ENCODE assay signal across 1 cellular context in the genomic region with DNA sequence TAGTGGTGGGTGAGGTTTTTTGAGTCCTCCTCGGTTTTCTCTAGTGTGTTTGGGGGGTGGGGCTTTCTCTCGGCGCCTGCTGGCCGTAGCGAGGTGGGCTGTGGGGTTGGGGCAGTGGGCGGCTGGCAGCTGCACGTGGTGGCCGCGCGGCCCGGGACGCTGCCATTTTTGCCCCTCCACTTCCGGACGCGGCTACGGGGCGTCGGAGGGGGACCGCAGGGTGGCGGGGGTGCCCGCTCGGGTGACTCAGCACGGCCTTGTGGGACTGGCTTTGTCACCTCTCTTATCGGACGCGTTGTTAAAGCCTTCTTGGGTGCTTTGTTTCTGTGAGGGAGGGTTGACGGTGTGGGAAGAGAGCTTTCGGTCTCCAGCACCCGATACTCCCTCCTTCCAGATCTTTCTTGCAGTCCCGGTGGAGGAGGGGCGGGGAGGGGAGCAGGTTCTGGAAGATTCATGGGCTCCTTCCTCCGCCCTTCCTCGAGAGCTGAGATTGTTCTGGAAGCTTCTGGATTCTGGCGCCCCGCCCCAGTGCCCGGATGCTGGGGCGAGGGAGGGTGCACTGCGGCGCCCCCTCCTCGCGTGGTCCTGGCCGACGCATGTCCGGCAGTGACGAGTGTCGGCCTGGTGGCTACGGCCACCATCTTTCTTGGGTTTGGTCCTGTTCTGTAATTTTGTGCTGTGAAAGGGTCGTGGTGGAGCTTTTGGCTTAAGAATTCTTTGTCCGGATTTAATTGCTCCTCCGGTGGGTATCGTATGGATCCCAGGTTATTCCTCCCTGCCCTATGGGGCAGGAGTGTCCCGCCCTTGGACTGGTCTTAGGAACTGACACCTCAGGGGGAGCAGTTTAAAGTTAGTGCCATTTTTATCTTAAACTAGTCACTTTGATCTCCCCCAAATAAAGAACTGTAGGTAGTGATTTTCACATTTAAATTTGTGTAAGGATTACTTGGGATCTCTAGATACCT.
TF ChIP-seq lines count a peak whose summit lies in the region.

No MANE protein-coding gene starts in this region.

TF ChIP-seq in K562, 482 proteins besides CTCF, POLR2A, EP300 and RAD21 (continued from another document and continues in another):
- TF ChIP-seq, protein P1, sequence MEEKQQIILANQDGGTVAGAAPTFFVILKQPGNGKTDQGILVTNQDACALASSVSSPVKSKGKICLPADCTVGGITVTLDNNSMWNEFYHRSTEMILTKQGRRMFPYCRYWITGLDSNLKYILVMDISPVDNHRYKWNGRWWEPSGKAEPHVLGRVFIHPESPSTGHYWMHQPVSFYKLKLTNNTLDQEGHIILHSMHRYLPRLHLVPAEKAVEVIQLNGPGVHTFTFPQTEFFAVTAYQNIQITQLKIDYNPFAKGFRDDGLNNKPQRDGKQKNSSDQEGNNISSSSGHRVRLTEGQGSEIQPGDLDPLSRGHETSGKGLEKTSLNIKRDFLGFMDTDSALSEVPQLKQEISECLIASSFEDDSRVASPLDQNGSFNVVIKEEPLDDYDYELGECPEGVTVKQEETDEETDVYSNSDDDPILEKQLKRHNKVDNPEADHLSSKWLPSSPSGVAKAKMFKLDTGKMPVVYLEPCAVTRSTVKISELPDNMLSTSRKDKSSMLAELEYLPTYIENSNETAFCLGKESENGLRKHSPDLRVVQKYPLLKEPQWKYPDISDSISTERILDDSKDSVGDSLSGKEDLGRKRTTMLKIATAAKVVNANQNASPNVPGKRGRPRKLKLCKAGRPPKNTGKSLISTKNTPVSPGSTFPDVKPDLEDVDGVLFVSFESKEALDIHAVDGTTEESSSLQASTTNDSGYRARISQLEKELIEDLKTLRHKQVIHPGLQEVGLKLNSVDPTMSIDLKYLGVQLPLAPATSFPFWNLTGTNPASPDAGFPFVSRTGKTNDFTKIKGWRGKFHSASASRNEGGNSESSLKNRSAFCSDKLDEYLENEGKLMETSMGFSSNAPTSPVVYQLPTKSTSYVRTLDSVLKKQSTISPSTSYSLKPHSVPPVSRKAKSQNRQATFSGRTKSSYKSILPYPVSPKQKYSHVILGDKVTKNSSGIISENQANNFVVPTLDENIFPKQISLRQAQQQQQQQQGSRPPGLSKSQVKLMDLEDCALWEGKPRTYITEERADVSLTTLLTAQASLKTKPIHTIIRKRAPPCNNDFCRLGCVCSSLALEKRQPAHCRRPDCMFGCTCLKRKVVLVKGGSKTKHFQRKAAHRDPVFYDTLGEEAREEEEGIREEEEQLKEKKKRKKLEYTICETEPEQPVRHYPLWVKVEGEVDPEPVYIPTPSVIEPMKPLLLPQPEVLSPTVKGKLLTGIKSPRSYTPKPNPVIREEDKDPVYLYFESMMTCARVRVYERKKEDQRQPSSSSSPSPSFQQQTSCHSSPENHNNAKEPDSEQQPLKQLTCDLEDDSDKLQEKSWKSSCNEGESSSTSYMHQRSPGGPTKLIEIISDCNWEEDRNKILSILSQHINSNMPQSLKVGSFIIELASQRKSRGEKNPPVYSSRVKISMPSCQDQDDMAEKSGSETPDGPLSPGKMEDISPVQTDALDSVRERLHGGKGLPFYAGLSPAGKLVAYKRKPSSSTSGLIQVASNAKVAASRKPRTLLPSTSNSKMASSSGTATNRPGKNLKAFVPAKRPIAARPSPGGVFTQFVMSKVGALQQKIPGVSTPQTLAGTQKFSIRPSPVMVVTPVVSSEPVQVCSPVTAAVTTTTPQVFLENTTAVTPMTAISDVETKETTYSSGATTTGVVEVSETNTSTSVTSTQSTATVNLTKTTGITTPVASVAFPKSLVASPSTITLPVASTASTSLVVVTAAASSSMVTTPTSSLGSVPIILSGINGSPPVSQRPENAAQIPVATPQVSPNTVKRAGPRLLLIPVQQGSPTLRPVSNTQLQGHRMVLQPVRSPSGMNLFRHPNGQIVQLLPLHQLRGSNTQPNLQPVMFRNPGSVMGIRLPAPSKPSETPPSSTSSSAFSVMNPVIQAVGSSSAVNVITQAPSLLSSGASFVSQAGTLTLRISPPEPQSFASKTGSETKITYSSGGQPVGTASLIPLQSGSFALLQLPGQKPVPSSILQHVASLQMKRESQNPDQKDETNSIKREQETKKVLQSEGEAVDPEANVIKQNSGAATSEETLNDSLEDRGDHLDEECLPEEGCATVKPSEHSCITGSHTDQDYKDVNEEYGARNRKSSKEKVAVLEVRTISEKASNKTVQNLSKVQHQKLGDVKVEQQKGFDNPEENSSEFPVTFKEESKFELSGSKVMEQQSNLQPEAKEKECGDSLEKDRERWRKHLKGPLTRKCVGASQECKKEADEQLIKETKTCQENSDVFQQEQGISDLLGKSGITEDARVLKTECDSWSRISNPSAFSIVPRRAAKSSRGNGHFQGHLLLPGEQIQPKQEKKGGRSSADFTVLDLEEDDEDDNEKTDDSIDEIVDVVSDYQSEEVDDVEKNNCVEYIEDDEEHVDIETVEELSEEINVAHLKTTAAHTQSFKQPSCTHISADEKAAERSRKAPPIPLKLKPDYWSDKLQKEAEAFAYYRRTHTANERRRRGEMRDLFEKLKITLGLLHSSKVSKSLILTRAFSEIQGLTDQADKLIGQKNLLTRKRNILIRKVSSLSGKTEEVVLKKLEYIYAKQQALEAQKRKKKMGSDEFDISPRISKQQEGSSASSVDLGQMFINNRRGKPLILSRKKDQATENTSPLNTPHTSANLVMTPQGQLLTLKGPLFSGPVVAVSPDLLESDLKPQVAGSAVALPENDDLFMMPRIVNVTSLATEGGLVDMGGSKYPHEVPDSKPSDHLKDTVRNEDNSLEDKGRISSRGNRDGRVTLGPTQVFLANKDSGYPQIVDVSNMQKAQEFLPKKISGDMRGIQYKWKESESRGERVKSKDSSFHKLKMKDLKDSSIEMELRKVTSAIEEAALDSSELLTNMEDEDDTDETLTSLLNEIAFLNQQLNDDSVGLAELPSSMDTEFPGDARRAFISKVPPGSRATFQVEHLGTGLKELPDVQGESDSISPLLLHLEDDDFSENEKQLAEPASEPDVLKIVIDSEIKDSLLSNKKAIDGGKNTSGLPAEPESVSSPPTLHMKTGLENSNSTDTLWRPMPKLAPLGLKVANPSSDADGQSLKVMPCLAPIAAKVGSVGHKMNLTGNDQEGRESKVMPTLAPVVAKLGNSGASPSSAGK (IDR thresholded peaks at IDR 0.05), result peak; percentile 68
- TF ChIP-seq, protein P2, sequence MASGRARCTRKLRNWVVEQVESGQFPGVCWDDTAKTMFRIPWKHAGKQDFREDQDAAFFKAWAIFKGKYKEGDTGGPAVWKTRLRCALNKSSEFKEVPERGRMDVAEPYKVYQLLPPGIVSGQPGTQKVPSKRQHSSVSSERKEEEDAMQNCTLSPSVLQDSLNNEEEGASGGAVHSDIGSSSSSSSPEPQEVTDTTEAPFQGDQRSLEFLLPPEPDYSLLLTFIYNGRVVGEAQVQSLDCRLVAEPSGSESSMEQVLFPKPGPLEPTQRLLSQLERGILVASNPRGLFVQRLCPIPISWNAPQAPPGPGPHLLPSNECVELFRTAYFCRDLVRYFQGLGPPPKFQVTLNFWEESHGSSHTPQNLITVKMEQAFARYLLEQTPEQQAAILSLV (tag; IDR thresholded peaks at IDR 0.05), result no peak
- TF ChIP-seq ZFX (CRISPR knock-in tag; IDR thresholded peaks at IDR 0.05), result peak; percentile 60
- peak; percentile 98 to 99 for TF ChIP-seq MAZ (CRISPR knock-in tag; conservative IDR thresholded peaks at IDR 0.05 in 1 of 2, IDR thresholded peaks at IDR 0.05 in 1 of 2)
- TF ChIP-seq THRA (IDR thresholded peaks at IDR 0.05), result no peak
- TF ChIP-seq ZNF398 (CRISPR knock-in tag; IDR thresholded peaks at IDR 0.05), result no peak
- TF ChIP-seq MYNN (IDR thresholded peaks at IDR 0.05), result peak; percentile 82
- TF ChIP-seq MYNN (CRISPR knock-in tag; IDR thresholded peaks at IDR 0.05), result no peak
- TF ChIP-seq ZNF668 (CRISPR knock-in tag; IDR thresholded peaks at IDR 0.05), result no peak
- TF ChIP-seq, protein P3, sequence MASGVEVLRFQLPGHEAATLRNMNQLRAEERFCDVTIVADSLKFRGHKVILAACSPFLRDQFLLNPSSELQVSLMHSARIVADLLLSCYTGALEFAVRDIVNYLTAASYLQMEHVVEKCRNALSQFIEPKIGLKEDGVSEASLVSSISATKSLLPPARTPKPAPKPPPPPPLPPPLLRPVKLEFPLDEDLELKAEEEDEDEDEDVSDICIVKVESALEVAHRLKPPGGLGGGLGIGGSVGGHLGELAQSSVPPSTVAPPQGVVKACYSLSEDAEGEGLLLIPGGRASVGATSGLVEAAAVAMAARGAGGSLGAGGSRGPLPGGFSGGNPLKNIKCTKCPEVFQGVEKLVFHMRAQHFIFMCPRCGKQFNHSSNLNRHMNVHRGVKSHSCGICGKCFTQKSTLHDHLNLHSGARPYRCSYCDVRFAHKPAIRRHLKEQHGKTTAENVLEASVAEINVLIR (CRISPR knock-in tag; IDR thresholded peaks at IDR 0.05), result no peak; the same call in 1 of the 2 replicates
- TF ChIP-seq, protein P4, sequence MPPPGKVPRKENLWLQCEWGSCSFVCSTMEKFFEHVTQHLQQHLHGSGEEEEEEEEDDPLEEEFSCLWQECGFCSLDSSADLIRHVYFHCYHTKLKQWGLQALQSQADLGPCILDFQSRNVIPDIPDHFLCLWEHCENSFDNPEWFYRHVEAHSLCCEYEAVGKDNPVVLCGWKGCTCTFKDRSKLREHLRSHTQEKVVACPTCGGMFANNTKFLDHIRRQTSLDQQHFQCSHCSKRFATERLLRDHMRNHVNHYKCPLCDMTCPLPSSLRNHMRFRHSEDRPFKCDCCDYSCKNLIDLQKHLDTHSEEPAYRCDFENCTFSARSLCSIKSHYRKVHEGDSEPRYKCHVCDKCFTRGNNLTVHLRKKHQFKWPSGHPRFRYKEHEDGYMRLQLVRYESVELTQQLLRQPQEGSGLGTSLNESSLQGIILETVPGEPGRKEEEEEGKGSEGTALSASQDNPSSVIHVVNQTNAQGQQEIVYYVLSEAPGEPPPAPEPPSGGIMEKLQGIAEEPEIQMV (tag; conservative IDR thresholded peaks at IDR 0.05; ENCODE audit: low read depth), result no peak
- TF ChIP-seq RBFOX2 (IDR thresholded peaks at IDR 0.05; ENCODE audit: low read depth, low read length), result peak; percentile 100
- no peak for TF ChIP-seq ZNF57 (CRISPR knock-in tag; IDR thresholded peaks at IDR 0.05)
- 0 out of 2 replicates have a peak, but pooled peaks have one; percentile 0 for TF ChIP-seq NCOR1 (IDR thresholded peaks at IDR 0.05)
- TF ChIP-seq, protein P5, sequence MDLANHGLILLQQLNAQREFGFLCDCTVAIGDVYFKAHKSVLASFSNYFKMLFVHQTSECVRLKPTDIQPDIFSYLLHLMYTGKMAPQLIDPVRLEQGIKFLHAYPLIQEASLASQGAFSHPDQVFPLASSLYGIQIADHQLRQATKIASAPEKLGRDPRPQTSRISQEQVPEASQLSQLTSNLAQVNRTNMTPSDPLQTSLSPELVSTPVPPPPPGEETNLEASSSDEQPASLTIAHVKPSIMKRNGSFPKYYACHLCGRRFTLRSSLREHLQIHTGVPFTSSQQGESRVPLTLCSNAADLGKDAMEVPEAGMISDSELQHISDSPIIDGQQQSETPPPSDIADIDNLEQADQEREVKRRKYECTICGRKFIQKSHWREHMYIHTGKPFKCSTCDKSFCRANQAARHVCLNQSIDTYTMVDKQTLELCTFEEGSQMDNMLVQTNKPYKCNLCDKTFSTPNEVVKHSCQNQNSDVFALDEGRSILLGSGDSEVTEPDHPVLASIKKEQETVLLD (IDR thresholded peaks at IDR 0.05), result no peak
- TF ChIP-seq, protein P6, sequence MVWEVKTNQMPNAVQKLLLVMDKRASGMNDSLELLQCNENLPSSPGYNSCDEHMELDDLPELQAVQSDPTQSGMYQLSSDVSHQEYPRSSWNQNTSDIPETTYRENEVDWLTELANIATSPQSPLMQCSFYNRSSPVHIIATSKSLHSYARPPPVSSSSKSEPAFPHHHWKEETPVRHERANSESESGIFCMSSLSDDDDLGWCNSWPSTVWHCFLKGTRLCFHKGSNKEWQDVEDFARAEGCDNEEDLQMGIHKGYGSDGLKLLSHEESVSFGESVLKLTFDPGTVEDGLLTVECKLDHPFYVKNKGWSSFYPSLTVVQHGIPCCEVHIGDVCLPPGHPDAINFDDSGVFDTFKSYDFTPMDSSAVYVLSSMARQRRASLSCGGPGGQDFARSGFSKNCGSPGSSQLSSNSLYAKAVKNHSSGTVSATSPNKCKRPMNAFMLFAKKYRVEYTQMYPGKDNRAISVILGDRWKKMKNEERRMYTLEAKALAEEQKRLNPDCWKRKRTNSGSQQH (CRISPR knock-in tag; IDR thresholded peaks at IDR 0.05), result no peak; the same call in 1 of the 2 replicates
- no peak; the same call in 1 of the 2 replicates for TF ChIP-seq ZKSCAN8 (CRISPR knock-in tag; IDR thresholded peaks at IDR 0.05)
- TF ChIP-seq, protein P7, sequence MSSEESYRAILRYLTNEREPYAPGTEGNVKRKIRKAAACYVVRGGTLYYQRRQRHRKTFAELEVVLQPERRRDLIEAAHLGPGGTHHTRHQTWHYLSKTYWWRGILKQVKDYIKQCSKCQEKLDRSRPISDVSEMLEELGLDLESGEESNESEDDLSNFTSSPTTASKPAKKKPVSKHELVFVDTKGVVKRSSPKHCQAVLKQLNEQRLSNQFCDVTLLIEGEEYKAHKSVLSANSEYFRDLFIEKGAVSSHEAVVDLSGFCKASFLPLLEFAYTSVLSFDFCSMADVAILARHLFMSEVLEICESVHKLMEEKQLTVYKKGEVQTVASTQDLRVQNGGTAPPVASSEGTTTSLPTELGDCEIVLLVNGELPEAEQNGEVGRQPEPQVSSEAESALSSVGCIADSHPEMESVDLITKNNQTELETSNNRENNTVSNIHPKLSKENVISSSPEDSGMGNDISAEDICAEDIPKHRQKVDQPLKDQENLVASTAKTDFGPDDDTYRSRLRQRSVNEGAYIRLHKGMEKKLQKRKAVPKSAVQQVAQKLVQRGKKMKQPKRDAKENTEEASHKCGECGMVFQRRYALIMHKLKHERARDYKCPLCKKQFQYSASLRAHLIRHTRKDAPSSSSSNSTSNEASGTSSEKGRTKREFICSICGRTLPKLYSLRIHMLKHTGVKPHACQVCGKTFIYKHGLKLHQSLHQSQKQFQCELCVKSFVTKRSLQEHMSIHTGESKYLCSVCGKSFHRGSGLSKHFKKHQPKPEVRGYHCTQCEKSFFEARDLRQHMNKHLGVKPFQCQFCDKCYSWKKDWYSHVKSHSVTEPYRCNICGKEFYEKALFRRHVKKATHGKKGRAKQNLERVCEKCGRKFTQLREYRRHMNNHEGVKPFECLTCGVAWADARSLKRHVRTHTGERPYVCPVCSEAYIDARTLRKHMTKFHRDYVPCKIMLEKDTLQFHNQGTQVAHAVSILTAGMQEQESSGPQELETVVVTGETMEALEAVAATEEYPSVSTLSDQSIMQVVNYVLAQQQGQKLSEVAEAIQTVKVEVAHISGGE (CRISPR knock-in tag; IDR thresholded peaks at IDR 0.05), result peak in 2 of 3 experiments; percentile 45 to 89; a peak in 4 of 6 replicates
- no peak for TF ChIP-seq MTA2 (IDR thresholded peaks at IDR 0.05; ENCODE audit: low read depth)
